ENCODE assay signal across 1 cellular context in the genomic region with DNA sequence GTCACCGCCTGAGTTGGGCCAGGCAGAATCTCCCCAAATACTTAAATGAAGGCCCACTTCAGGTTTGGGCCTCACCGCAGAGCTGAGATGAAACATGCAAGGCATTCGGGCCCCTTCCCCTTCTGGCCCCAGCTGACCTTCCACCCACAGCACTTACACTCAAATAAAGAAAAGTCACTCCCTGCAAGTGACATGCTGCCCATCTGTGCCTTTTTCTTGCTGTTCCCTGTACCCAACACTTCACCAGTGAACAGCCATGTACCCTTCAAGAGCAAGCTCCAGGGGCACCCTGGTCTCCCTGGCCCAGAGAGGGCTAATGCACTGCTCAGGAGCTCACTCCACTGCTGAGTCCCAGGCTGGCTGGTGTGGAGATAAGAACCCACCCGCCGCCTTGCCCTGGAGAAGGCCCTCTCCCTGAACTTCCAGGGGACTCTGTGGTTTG.
TF ChIP-seq lines count a peak whose summit lies in the region.

No MANE protein-coding gene starts in this region.

TF ChIP-seq in K562, 482 proteins besides CTCF, POLR2A, EP300 and RAD21:
- TF ChIP-seq, protein P1, sequence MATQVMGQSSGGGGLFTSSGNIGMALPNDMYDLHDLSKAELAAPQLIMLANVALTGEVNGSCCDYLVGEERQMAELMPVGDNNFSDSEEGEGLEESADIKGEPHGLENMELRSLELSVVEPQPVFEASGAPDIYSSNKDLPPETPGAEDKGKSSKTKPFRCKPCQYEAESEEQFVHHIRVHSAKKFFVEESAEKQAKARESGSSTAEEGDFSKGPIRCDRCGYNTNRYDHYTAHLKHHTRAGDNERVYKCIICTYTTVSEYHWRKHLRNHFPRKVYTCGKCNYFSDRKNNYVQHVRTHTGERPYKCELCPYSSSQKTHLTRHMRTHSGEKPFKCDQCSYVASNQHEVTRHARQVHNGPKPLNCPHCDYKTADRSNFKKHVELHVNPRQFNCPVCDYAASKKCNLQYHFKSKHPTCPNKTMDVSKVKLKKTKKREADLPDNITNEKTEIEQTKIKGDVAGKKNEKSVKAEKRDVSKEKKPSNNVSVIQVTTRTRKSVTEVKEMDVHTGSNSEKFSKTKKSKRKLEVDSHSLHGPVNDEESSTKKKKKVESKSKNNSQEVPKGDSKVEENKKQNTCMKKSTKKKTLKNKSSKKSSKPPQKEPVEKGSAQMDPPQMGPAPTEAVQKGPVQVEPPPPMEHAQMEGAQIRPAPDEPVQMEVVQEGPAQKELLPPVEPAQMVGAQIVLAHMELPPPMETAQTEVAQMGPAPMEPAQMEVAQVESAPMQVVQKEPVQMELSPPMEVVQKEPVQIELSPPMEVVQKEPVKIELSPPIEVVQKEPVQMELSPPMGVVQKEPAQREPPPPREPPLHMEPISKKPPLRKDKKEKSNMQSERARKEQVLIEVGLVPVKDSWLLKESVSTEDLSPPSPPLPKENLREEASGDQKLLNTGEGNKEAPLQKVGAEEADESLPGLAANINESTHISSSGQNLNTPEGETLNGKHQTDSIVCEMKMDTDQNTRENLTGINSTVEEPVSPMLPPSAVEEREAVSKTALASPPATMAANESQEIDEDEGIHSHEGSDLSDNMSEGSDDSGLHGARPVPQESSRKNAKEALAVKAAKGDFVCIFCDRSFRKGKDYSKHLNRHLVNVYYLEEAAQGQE (CRISPR knock-in tag; IDR thresholded peaks at IDR 0.05; ENCODE audit: low read depth), result 0 out of 2 replicates have a peak, but pooled peaks have one; percentile 16
- TF ChIP-seq FOXA3 (CRISPR knock-in tag; conservative IDR thresholded peaks at IDR 0.05 in 1 of 2, IDR thresholded peaks at IDR 0.05 in 1 of 2) (peak in 1 of 2 experiments; percentile 53; a peak in 1 of 4 replicates), ZSCAN29 (IDR thresholded peaks at IDR 0.05) (no peak)
